8 cellular contexts compared by ENCODE assay signal in genomic region chr2:68721482-68722071, GRCh38. TPM values are rescaled to one million over a fixed set of nuclear protein-coding genes. Genes with fewer than 3 reads are reported as not detected.
DNase-seq lines count a peak whose midpoint lies in the region; ATAC-seq and TF ChIP-seq lines count a peak whose summit lies in the region.

No MANE protein-coding gene starts in this region.

- peak overlapping the region; percentile 3 to 90 (median 70) for H3K4me3 Mint-ChIP-seq in IgD-negative memory B cell
- no peak overlapping the region for H3K4me3 Mint-ChIP-seq in glutamatergic neuron (ENCODE audit: unreplicated experiment)

- H3K36me3 ChIP-seq in DOHH2 (ENCODE audit: control insufficient read depth, low read length) = no peaks in the 10 kb centered on the region
- no peaks in the 10 kb centered on the region for H3K36me3 ChIP-seq in psoas muscle (ENCODE audit: insufficient read depth in 1 of 2, low read depth in 1 of 2)

- H3K27me3 ChIP-seq in DOHH2 (ENCODE audit: control insufficient read depth, low read length) (no peaks in the 10 kb centered on the region), psoas muscle (ENCODE audit: insufficient read depth in 3 of 3, low read length in 2 of 3) (no peaks in the 10 kb centered on the region)

- peak; percentile 70 for DNase-seq in central memory CD4-positive, alpha-beta T cell
- DNase-seq in glutamatergic neuron (no peak), psoas muscle (no peak)
- DNase-seq in stimulated activated CD4-positive, alpha-beta T cell treated with anti-CD3 and anti-CD28 coated beads, Interleukin-2, amount 100 ng/mL, for 48 hours = no peak

- ATAC-seq in GM21447 (IDR thresholded peaks at IDR 0.05; ENCODE audit: unreplicated experiment) (peak; percentile 74), HG03469 (IDR thresholded peaks at IDR 0.05; ENCODE audit: unreplicated experiment) (no peak), psoas muscle (no peak)

- 60 to 67% (median 62%) methylated on average over 7 of the region's 7 CpGs for WGBS in psoas muscle, 3 donors

- no peak overlapping the region for H3K27ac ChIP-seq in DOHH2 (ENCODE audit: low read depth, low read length)
- H3K27ac ChIP-seq in psoas muscle = no peak overlapping the region

- intact Hi-C loops in psoas muscle (cut with DNase I) = no loop called here

- peaks cover under 1% of the 10 kb centered on the region for H3K27me3 Mint-ChIP-seq in IgD-negative memory B cell
- peaks cover 2% of the 10 kb centered on the region for H3K27me3 Mint-ChIP-seq in glutamatergic neuron (ENCODE audit: unreplicated experiment)

- no peak for TF ChIP-seq CTCF in DOHH2 (IDR thresholded peaks at IDR 0.05; ENCODE audit: low read depth, low read length, poor library complexity, severe bottlenecking)
- no peak for TF ChIP-seq CTCF in glutamatergic neuron (IDR thresholded peaks at IDR 0.05; ENCODE audit: partially characterized antibody, unreplicated experiment)
- TF ChIP-seq CTCF in psoas muscle (IDR thresholded peaks at IDR 0.05) = no peak

- H3K36me3 Mint-ChIP-seq in IgD-negative memory B cell = no peaks in the 10 kb centered on the region
- no peaks in the 10 kb centered on the region for H3K36me3 Mint-ChIP-seq in glutamatergic neuron (ENCODE audit: unreplicated experiment)

- H3K4me1 ChIP-seq in DOHH2 (ENCODE audit: control insufficient read depth, low read length) = peaks cover 66% of the 10 kb centered on the region
- no peaks in the 10 kb centered on the region for H3K4me1 ChIP-seq in psoas muscle

- no peaks in the 10 kb centered on the region for H4K20me1 ChIP-seq in DOHH2 (ENCODE audit: control insufficient read depth, insufficient read depth, low read depth, low read length)

- H3K79me2 ChIP-seq in DOHH2 (ENCODE audit: control insufficient read depth, low read length) = no peaks in the 10 kb centered on the region

- H3K4me3 ChIP-seq in DOHH2 (ENCODE audit: low read length) = peak overlapping the region; percentile 32
- no peak overlapping the region for H3K4me3 ChIP-seq in psoas muscle

- H3K4me1 Mint-ChIP-seq in IgD-negative memory B cell = peaks cover 38 to 55% (median 45%) of the 10 kb centered on the region in 3 donors
- H3K4me1 Mint-ChIP-seq in glutamatergic neuron (ENCODE audit: low read depth, unreplicated experiment) = no peaks in the 10 kb centered on the region

- H3K9me3 ChIP-seq in DOHH2 (ENCODE audit: control insufficient read depth, insufficient read depth, low read length) (no peaks in the 10 kb centered on the region), psoas muscle (no peaks in the 10 kb centered on the region)

- no peaks in the 10 kb centered on the region for H3K9me3 Mint-ChIP-seq in IgD-negative memory B cell
- no peaks in the 10 kb centered on the region for H3K9me3 Mint-ChIP-seq in glutamatergic neuron (ENCODE audit: unreplicated experiment)

- H3K9me2 ChIP-seq in DOHH2 (replicated peaks; ENCODE audit: control insufficient read depth, low read length) = no peaks in the 10 kb centered on the region

- H3K4me2 ChIP-seq in DOHH2 (ENCODE audit: low read length) = peak overlapping the region; percentile 60

- H3K27ac Mint-ChIP-seq in IgD-negative memory B cell (peak overlapping the region; percentile 69 to 93 (median 87)), glutamatergic neuron (ENCODE audit: unreplicated experiment) (no peak overlapping the region)

- H3F3A ChIP-seq in DOHH2 (ENCODE audit: control insufficient read depth, insufficient read depth) = peaks cover 3% of the 10 kb centered on the region

RNA-seq across cellular contexts. Expression of gene ARHGAP25, which starts 13.0 kb away (rescaled TPM):
- polyA plus RNA-seq in IgD-negative memory B cell (217 TPM), psoas muscle (1 to 10 TPM; 1.1 to 1.9 (median 1.6) TPM)
- total RNA-seq in glutamatergic neuron (ENCODE audit: unreplicated experiment) (1.4 TPM), psoas muscle (1 to 10 TPM; 1.8 to 4.8 (median 2.2) TPM)
